1 cellular context compared by ENCODE assay signal in the genomic region with DNA sequence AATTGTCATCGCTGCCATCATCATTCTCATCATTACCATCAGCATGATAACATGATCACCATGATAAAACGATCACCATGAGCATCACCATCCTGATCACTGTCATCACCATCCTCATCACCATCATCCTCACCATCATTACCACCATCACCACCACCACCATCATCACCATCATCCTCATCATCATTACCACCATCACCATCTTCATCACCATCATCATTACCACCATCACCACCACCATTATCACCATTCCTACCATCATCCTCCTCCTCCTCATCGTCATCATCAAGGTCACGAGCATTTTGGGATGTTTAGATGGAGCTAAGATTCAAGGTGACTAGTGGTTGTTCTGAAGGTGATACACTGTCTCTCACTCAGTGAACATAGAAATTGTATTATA.
TF ChIP-seq lines count a peak whose summit lies in the region.

No MANE protein-coding gene starts in this region.

TF ChIP-seq in HEK293, 187 proteins besides CTCF, POLR2A, EP300 and RAD21 (continued from another document):
- TF ChIP-seq ZNF280C (tag by site-specific recombination; IDR thresholded peaks at IDR 0.05) (peak; percentile 74; the same call in 1 of the 2 replicates), WT1 (tag by site-specific recombination; IDR thresholded peaks at IDR 0.05) (no peak)
